Comparison of ENCODE assay signal across 8 cellular contexts in the genomic region with DNA sequence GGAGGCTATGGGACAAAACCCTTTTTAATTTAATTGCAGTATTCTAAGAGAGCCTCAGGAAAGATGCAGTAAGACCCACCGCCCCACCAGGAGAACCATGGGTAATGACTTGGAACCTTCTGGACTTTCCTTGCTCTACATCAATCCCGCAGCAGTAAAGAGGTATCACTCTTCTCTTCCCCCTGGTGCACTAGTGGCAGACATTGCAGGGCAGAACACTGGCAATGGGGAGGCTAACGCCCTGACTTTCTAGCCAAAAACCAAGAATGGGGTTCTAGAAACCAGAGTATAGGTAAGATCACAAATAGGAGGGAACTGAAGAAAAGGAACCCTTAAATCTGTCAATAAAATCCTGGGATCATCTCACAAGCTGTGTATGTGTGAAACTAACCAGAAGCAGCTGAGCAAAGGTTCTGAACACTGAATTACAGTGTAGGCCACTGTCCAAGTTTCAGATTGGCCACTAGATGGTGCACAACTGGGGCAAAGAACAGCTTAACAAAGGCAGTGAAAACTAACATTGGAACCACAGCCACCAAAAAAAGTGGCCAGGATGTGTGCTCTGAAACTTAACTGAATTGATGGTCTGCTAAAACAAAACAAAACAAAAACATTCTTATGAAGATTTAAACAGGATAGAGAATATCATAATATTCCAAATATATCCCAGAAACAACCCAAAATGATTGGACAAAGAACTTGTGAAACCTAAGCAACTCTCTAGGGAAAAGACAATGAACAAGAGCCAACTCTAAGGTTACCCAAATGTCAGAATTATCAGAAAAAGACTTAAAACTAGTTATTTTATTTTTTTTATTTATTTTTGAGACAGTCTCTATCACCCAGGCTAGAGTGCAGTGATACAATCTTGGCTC. TPM values are rescaled to one million over a fixed set of nuclear protein-coding genes. Genes with fewer than 3 reads are reported as not detected.
A peak's percentile ranks its signal among the peaks of the same experiment; 100 is the strongest.
DNase-seq lines count a peak whose midpoint lies in the region; ATAC-seq lines count a peak whose summit lies in the region.

No MANE protein-coding gene starts in this region.

- peak; percentile 5 for DNase-seq in activated T-cell treated with anti-CD3 and anti-CD28 coated beads, Interleukin-2, amount 50 U/mL, for 4 hours
- DNase-seq in activated T-cell treated with anti-CD3 and anti-CD28 coated beads, Interleukin-2, amount 50 U/mL, for 1 hour = no peak
- DNase-seq in NOMO-1 treated with DMSO at 0.1 percent for 48 hours (lab: John Stamatoyannopoulos, UW; ENCODE audit: unreplicated experiment) = peak; percentile 62
- DNase-seq in activated naive CD8-positive, alpha-beta T cell treated with anti-CD3 and anti-CD28 coated beads, Interleukin-2, amount 50 U/mL, for 24 hours = peak; percentile 15
- DNase-seq in islet precursor cell = peak; percentile 58
- peak; percentile 46 for DNase-seq in superior temporal gyrus (ENCODE audit: extremely low spot score)

- no peak overlapping the region for H3K4me3 Mint-ChIP-seq in activated T-cell treated with anti-CD3 and anti-CD28 coated beads, Interleukin-2, amount 50 U/mL, for 4 hours
- H3K4me3 Mint-ChIP-seq in activated naive CD8-positive, alpha-beta T cell treated with anti-CD3 and anti-CD28 coated beads, Interleukin-2, amount 50 U/mL, for 24 hours = no peak overlapping the region

- peaks cover 15% of the 10 kb centered on the region for H3K9me3 Mint-ChIP-seq in activated T-cell treated with anti-CD3 and anti-CD28 coated beads, Interleukin-2, amount 50 U/mL, for 4 hours
- H3K9me3 Mint-ChIP-seq in activated naive CD8-positive, alpha-beta T cell treated with anti-CD3 and anti-CD28 coated beads, Interleukin-2, amount 50 U/mL, for 24 hours = peaks cover 23% of the 10 kb centered on the region

- H3K36me3 Mint-ChIP-seq in activated T-cell treated with anti-CD3 and anti-CD28 coated beads, Interleukin-2, amount 50 U/mL, for 4 hours (ENCODE audit: insufficient read depth) = peaks cover 19% of the 10 kb centered on the region
- peaks cover 24% of the 10 kb centered on the region for H3K36me3 Mint-ChIP-seq in activated naive CD8-positive, alpha-beta T cell treated with anti-CD3 and anti-CD28 coated beads, Interleukin-2, amount 50 U/mL, for 24 hours (ENCODE audit: low read depth)

- no peaks in the 10 kb centered on the region for H3K4me1 Mint-ChIP-seq in activated T-cell treated with anti-CD3 and anti-CD28 coated beads, Interleukin-2, amount 50 U/mL, for 4 hours (ENCODE audit: low read depth)
- no peaks in the 10 kb centered on the region for H3K4me1 Mint-ChIP-seq in activated naive CD8-positive, alpha-beta T cell treated with anti-CD3 and anti-CD28 coated beads, Interleukin-2, amount 50 U/mL, for 24 hours

- peaks cover 3% of the 10 kb centered on the region for H3K27me3 Mint-ChIP-seq in activated T-cell treated with anti-CD3 and anti-CD28 coated beads, Interleukin-2, amount 50 U/mL, for 4 hours (ENCODE audit: low read depth)
- H3K27me3 Mint-ChIP-seq in activated naive CD8-positive, alpha-beta T cell treated with anti-CD3 and anti-CD28 coated beads, Interleukin-2, amount 50 U/mL, for 24 hours = peaks cover 3% of the 10 kb centered on the region

- peak; percentile 41 to 53 for ATAC-seq in activated T-cell treated with anti-CD3 and anti-CD28 coated beads, Interleukin-2, amount 50 U/mL, for 4 hours
- peak; percentile 79 for ATAC-seq in HG02798 (IDR thresholded peaks at IDR 0.05; ENCODE audit: poor library complexity, unreplicated experiment)
- peak; percentile 80 for ATAC-seq in activated naive CD8-positive, alpha-beta T cell treated with anti-CD3 and anti-CD28 coated beads, Interleukin-2, amount 50 U/mL, for 24 hours
- no peak for ATAC-seq in HG03469 (IDR thresholded peaks at IDR 0.05; ENCODE audit: unreplicated experiment)

- H3K27ac Mint-ChIP-seq in activated naive CD8-positive, alpha-beta T cell treated with anti-CD3 and anti-CD28 coated beads, Interleukin-2, amount 50 U/mL, for 24 hours = no peak overlapping the region

RNA-seq across cellular contexts. Expression of a gene that starts 6.6 kb away (rescaled TPM):
- total RNA-seq in activated T-cell treated with anti-CD3 and anti-CD28 coated beads, Interleukin-2, amount 50 U/mL, for 4 hours = under 1 TPM; 0.40 to 0.54 (median 0.45) TPM
